Comparison of ENCODE assay signal across 12 cellular contexts in the genomic region with DNA sequence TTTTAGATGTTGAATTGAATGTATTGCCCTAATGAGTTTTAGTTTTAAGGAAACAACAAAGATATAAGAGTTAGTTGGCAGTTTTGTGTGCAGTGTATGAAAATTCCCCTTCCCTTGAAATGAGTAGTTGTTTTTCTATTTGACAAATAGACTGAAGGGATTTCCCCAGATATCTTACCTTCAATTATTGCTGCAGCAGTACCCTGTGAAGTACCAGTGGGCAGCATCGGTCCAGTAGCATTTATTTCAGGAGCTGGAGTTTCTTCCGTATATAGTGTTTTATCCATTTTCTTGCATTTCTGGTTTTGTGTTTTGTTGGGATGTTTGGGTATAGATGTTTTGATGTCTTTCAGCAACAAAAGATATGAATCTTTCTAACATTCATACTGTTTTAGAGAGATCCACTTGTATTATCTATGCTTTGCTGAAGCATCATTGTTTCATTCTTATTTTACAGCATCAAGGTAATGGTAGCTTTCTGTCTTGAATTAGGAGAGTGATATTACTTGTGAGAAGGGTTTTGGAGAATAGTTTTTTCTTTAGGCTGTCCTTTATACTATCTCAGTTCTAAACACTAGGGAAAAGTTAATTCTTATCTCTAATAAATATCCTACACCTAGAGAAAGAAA. TPM values are rescaled to one million over a fixed set of nuclear protein-coding genes. Genes with fewer than 3 reads are reported as not detected.
DNase-seq lines count a peak whose midpoint lies in the region; ATAC-seq and TF ChIP-seq lines count a peak whose summit lies in the region.
"Had no signal": no experiment of that assay in that cellular context is flagged by ENCODE, and none has a peak within 500 bp of the region (broad histone marks: within the 10 kb centered on the region; RNA-seq: fewer than 3 reads in every experiment).

No MANE protein-coding gene starts in this region.

- peak overlapping the region; percentile 56 for H3K4me3 Mint-ChIP-seq in T-helper 17 cell
- peak overlapping the region in 9 of 10 donors; percentile 8 to 71 (median 39) for H3K4me3 Mint-ChIP-seq in naive thymus-derived CD8-positive, alpha-beta T cell
- H3K4me3 Mint-ChIP-seq: neural progenitor cell had no signal

- intact Hi-C loops in ovary (cut with DNase I), result no loop called here

- peaks cover 6% of the 10 kb centered on the region for H3K36me3 Mint-ChIP-seq in T-helper 17 cell (ENCODE audit: low read depth)
- H3K36me3 Mint-ChIP-seq in naive thymus-derived CD8-positive, alpha-beta T cell, result peaks cover 0 to 58% (median 2%) of the 10 kb centered on the region in 3 donors

- no peaks in the 10 kb centered on the region for H3K36me3 ChIP-seq in ovary

- H3K27me3 ChIP-seq in ovary, result no peaks in the 10 kb centered on the region
- H3K27me3 ChIP-seq: esophagus muscularis mucosa, neural progenitor cell, testis had no signal

- no peak overlapping the region for H3K27ac ChIP-seq in ovary
- H3K27ac ChIP-seq: esophagus muscularis mucosa, neural progenitor cell, SK-N-MC, testis had no signal

- 80 to 88% (median 87%) methylated on average over 2 of the region's 2 CpGs for WGBS in ovary, 3 donors

- no peaks in the 10 kb centered on the region for H3K27me3 Mint-ChIP-seq in T-helper 17 cell
- no peaks in the 10 kb centered on the region for H3K27me3 Mint-ChIP-seq in naive thymus-derived CD8-positive, alpha-beta T cell

- peaks cover 74% of the 10 kb centered on the region for H3K4me1 Mint-ChIP-seq in T-helper 17 cell
- peaks cover 51 to 95% (median 93%) of the 10 kb centered on the region in 4 donors for H3K4me1 Mint-ChIP-seq in naive thymus-derived CD8-positive, alpha-beta T cell

- peak overlapping the region; percentile 96 for H3K27ac Mint-ChIP-seq in T-helper 17 cell
- peak overlapping the region in 6 of 10 donors; percentile 3 to 89 (median 46) for H3K27ac Mint-ChIP-seq in naive thymus-derived CD8-positive, alpha-beta T cell
- H3K27ac Mint-ChIP-seq: neural progenitor cell had no signal

- H3K9me3 ChIP-seq in T-helper 17 cell (ENCODE audit: control insufficient read depth, low read length, poor library complexity, severe bottlenecking) (no peaks in the 10 kb centered on the region), ovary (no peaks in the 10 kb centered on the region)
- H3K9me3 ChIP-seq: esophagus muscularis mucosa, testis had no signal

- H3K4me3 ChIP-seq in ovary, result no peak overlapping the region
- H3K4me3 ChIP-seq: esophagus muscularis mucosa, neural progenitor cell, SK-N-MC, testis had no signal

- TF ChIP-seq POLR2A in GM18505 (IDR thresholded peaks at IDR 0.05; ENCODE audit: borderline replicate concordance, extremely low read depth, insufficient read depth, insufficient read length), result no peak
- no peak for TF ChIP-seq POLR2A in ovary (IDR thresholded peaks at IDR 0.05)

- peak; percentile 35 for DNase-seq in GM13977 (ENCODE audit: low spot score)
- DNase-seq in T-helper 17 cell, result no peak
- no peak for DNase-seq in naive thymus-derived CD8-positive, alpha-beta T cell
- no peak for DNase-seq in ovary
- DNase-seq: testis had no signal

- TF ChIP-seq CTCF in GM13977 (IDR thresholded peaks at IDR 0.05; ENCODE audit: extremely low read depth, insufficient read depth, missing control alignments), result no peak
- TF ChIP-seq CTCF in ovary (IDR thresholded peaks at IDR 0.05), result no peak

- no peaks in the 10 kb centered on the region for H3K9me3 Mint-ChIP-seq in naive thymus-derived CD8-positive, alpha-beta T cell
- H3K9me3 Mint-ChIP-seq: neural progenitor cell had no signal

- peaks cover 3% of the 10 kb centered on the region for H3K4me1 ChIP-seq in ovary (ENCODE audit: insufficient read depth)

- in situ Hi-C loops in GM13977 (cut with MboI; ENCODE audit: low pct_unique_long_range_greater_than_20kb, low sequenced_read_pairs, unreplicated experiment), result no loop called here

- ATAC-seq in GM19463 (IDR thresholded peaks at IDR 0.05; ENCODE audit: unreplicated experiment) (peak; percentile 37), T-helper 17 cell (peak; percentile 76), GM18505 (IDR thresholded peaks at IDR 0.05; ENCODE audit: unreplicated experiment) (no peak), HG03045 (IDR thresholded peaks at IDR 0.05; ENCODE audit: unreplicated experiment) (no peak)
- no peak for ATAC-seq in naive thymus-derived CD8-positive, alpha-beta T cell
- ATAC-seq: left lobe of liver had no signal

- POLR2A ChIA-PET in naive thymus-derived CD8-positive, alpha-beta T cell (lab: Charles Lee), result interaction anchor here (1.6 kb wide), 1 partner anchor 8 kb away, joined by 5 read pairs; no protein-coding TSS in a partner anchor

- TF ChIP-seq EP300 in ovary (IDR thresholded peaks at IDR 0.05), result no peak

RNA-seq across cellular contexts. Expression of gene KMT2A, which starts 7.4 kb away (rescaled TPM):
- 100 to 1,000 TPM; 156 to 178 TPM for total RNA-seq in T-helper 17 cell
- total RNA-seq in naive thymus-derived CD8-positive, alpha-beta T cell, result 100 to 1,000 TPM; 149 to 161 TPM
- 10 to 100 TPM; 16.9 to 30.5 (median 19.5) TPM for polyA plus RNA-seq in naive thymus-derived CD8-positive, alpha-beta T cell
- 100 to 1,000 TPM in 2 of 7 donors, 10 to 100 TPM in 5; 72.0 to 107 (median 82.0) TPM for total RNA-seq in ovary
- polyA plus RNA-seq in ovary, result 10 to 100 TPM; 25.8 to 45.2 TPM

RNA-seq across cellular contexts. Expression of gene ATP5MG, which starts 42.3 kb away (rescaled TPM):
- 100 to 1,000 TPM; 183 to 184 TPM for total RNA-seq in T-helper 17 cell
- 100 to 1,000 TPM; 145 to 172 TPM for total RNA-seq in naive thymus-derived CD8-positive, alpha-beta T cell
- polyA plus RNA-seq in naive thymus-derived CD8-positive, alpha-beta T cell, result 100 to 1,000 TPM; 649 to 923 (median 790) TPM
- 100 to 1,000 TPM in 5 of 7 donors, 10 to 100 TPM in 2; 70.5 to 201 (median 155) TPM for total RNA-seq in ovary
- polyA plus RNA-seq in ovary, result 100 to 1,000 TPM; 162 to 450 TPM

Comparison
In these comparisons a context has a peak if more than half of its experiments do, and no peak if none do; other contexts are left out.
1. ATAC-seq: peak in GM19463 (single experiment) and T-helper 17 cell (single experiment); none in naive thymus-derived CD8-positive, alpha-beta T cell (0 of 2), GM18505 (single experiment) and HG03045 (single experiment).